Comparison of ENCODE assay signal across 15 cellular contexts in the genomic region with DNA sequence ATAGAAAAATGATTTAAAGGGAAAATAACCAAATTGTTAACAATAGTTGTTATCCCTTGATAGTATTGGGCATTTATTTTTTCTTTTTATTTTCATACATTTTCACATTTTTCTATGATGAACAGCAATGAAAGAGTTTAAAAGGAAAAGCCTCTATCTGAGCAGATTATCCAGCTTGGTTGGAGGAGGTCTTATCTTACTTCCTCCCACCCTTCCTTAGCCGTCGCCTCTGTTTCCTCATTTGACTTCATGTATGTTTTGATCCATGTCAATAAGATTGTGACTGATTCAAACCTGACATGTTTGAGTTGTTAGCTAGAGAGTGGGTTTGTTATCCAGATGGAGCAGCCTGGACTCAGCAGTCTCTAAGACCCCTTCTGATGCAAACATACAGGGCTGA. TPM values are rescaled to one million over a fixed set of nuclear protein-coding genes. Genes with fewer than 3 reads are reported as not detected.
"Had no signal": no experiment of that assay in that cellular context is flagged by ENCODE, and none has a peak within 500 bp of the region (broad histone marks: within the 10 kb centered on the region; RNA-seq: fewer than 3 reads in every experiment).

No MANE protein-coding gene starts in this region.

- H3K4me3 ChIP-seq: hepatocyte, left lung, right atrium auricular region, skin epidermis, suprapubic skin had no signal

- H2AFZ ChIP-seq: hepatocyte had no signal

- H3K4me2 ChIP-seq: hepatocyte had no signal

- H3K27ac ChIP-seq: hepatocyte, left lung, right atrium auricular region, skin epidermis, suprapubic skin had no signal

- H3K4me1 ChIP-seq: suprapubic skin had no signal

- H3K27me3 ChIP-seq: hepatocyte, left lung, right atrium auricular region, suprapubic skin had no signal

- H3K9me3 ChIP-seq: left lung, right atrium auricular region, suprapubic skin had no signal

- ATAC-seq: esophagus mucosa, left lung, natural killer cell had no signal

- DNase-seq: activated CD4-positive, alpha-beta memory T cell treated with anti-CD3 and anti-CD28 coated beads, Interleukin-2, amount 10 ng/mL, durations not matched to agents 7 days and 5 days; activated CD4-positive, alpha-beta T cell treated with anti-CD3 and anti-CD28 coated beads for 4 hours; activated naive CD4-positive, alpha-beta T cell treated with anti-CD3 and anti-CD28 coated beads, Interleukin-2, amount 50 U/mL, for 16 hours; activated T-cell treated with anti-CD3 and anti-CD28 coated beads, Interleukin-2, amount 50 U/mL, for 24 hours; islet precursor cell; left lung; natural killer cell; nucleus accumbens; posterior cingulate gyrus; T-helper 2 cell had no signal

RNA-seq across cellular contexts. Expression of gene RHCE, which starts 41.2 kb away (rescaled TPM):
- total RNA-seq: natural killer cell had no signal
